Comparison of ENCODE assay signal across 17 cellular contexts in genomic region chr15:40500584-40501330, GRCh38. TPM values are rescaled to one million over a fixed set of nuclear protein-coding genes. Genes with fewer than 3 reads are reported as not detected.
A peak's percentile ranks its signal among the peaks of the same experiment; 100 is the strongest.
DNase-seq lines count a peak whose midpoint lies in the region; ATAC-seq, FAIRE-seq and TF ChIP-seq lines count a peak whose summit lies in the region.
"Had no signal": no experiment of that assay in that cellular context is flagged by ENCODE, and none has a peak within 500 bp of the region (broad histone marks: within the 10 kb centered on the region; RNA-seq: fewer than 3 reads in every experiment).

No MANE protein-coding gene starts in this region.

- no peak overlapping the region for H3K4ac ChIP-seq in IMR-90 (ENCODE audit: low read depth, low read length)

- no peak overlapping the region for H2BK120ac ChIP-seq in IMR-90 (ENCODE audit: low read depth, low read length)

- ATAC-seq in IMR-90 (ENCODE audit: low read depth) (peak; percentile 43; the same call in 1 of the 2 replicates), K562 (no peak), gastrocnemius medialis (no peak)
- ATAC-seq: left cardiac atrium had no signal

- H4K20me1 ChIP-seq in IMR-90 (ENCODE audit: insufficient read depth, low read length) (peaks cover 6% of the 10 kb centered on the region; the same call in 1 of the 2 replicates), K562 (replicated peaks; ENCODE audit: control insufficient read depth, insufficient read depth, low read length) (no peaks in the 10 kb centered on the region)

- peaks cover 23% of the 10 kb centered on the region for H3K27me3 ChIP-seq in IMR-90 (ENCODE audit: control insufficient read depth, insufficient read depth, low read length)
- H3K27me3 ChIP-seq in K562 (ENCODE audit: control insufficient read depth in 2 of 2, insufficient read depth in 2 of 2, low read length in 2 of 2), result no peaks in the 10 kb centered on the region; a peak in 1 of 5 replicates
- no peaks in the 10 kb centered on the region for H3K27me3 ChIP-seq in gastrocnemius medialis
- H3K27me3 ChIP-seq: thyroid gland had no signal

- POLR2A ChIA-PET in IMR-90 (lab: Charles Lee; ENCODE audit: unreplicated experiment) (no interaction called here), K562 (lab: Yijun Ruan, JAX) (no interaction called here)

- H3K9me1 ChIP-seq in IMR-90 (ENCODE audit: insufficient read depth, low read length) (peaks cover 7% of the 10 kb centered on the region), K562 (ENCODE audit: control insufficient read depth, insufficient read depth, low read length) (no peaks in the 10 kb centered on the region)

- H3K9ac ChIP-seq in IMR-90 (ENCODE audit: low read depth, low read length) (no peak overlapping the region), K562 (ENCODE audit: insufficient read depth in 1 of 2, low read depth in 2 of 2, low read length in 2 of 2) (no peak overlapping the region)

- H3K4me3 ChIP-seq in IMR-90 (ENCODE audit: insufficient read depth, low read depth, low read length) (no peak overlapping the region), K562 (no peak overlapping the region), gastrocnemius medialis (no peak overlapping the region)
- H3K4me3 ChIP-seq: thyroid gland had no signal

- no peak overlapping the region for H4K8ac ChIP-seq in IMR-90 (ENCODE audit: low read depth in 2 of 2, low read length in 2 of 2)

- H3K4me2 ChIP-seq in IMR-90 (ENCODE audit: low read depth, low read length) (no peak overlapping the region), K562 (ENCODE audit: insufficient read depth, low read length) (no peak overlapping the region)

- no peak overlapping the region for H3K18ac ChIP-seq in IMR-90 (ENCODE audit: low read depth, low read length)

- H3K9me3 ChIP-seq in IMR-90 (ENCODE audit: control insufficient read depth, insufficient read depth, low read length) (no peaks in the 10 kb centered on the region), K562 (replicated peaks; ENCODE audit: control insufficient read depth, insufficient read depth, low read depth, low read length) (no peaks in the 10 kb centered on the region), gastrocnemius medialis (no peaks in the 10 kb centered on the region)
- H3K9me3 ChIP-seq: thyroid gland had no signal

- WGBS in IMR-90 (ENCODE audit: extremely low coverage in 2 of 2, insufficient read length in 1 of 2), 2 experiments, result no CpG with 5 or more reads among the region's 4 CpGs
- 26% methylated on average over 4 of the region's 4 CpGs for WGBS in K562 (ENCODE audit: insufficient coverage, low coverage, missing lambda C conversion rate)

- no peak for TF ChIP-seq EP300 in K562 (IDR thresholded peaks at IDR 0.05; ENCODE audit: low read length)

- H3K23ac ChIP-seq in IMR-90 (ENCODE audit: low read depth, low read length), result no peak overlapping the region

- TF ChIP-seq CTCF in IMR-90 (conservative IDR thresholded peaks at IDR 0.05; ENCODE audit: low read depth, low read length) (no peak), K562 (IDR thresholded peaks at IDR 0.05 in 2 of 3, conservative IDR thresholded peaks at IDR 0.05 in 1 of 3; ENCODE audit: insufficient read depth in 2 of 3, low read depth in 1 of 3, low read length in 3 of 3) (no peak), gastrocnemius medialis (IDR thresholded peaks at IDR 0.05 in 4 of 5, conservative IDR thresholded peaks at IDR 0.05 in 1 of 5) (no peak)

- H2AFZ ChIP-seq in IMR-90 (replicated peaks; ENCODE audit: low read length, poor library complexity) (no peak overlapping the region), K562 (ENCODE audit: low read depth, low read length) (no peak overlapping the region)

- intact Hi-C loops in IMR-90 (cut with micrococcal nuclease) (no loop called here), K562 (cut with micrococcal nuclease) (no loop called here), gastrocnemius medialis (cut with DNase I; ENCODE audit: low total_unique reads) (no loop called here)

- no peak overlapping the region for H2AK9ac ChIP-seq in IMR-90 (replicated peaks; ENCODE audit: low read depth, low read length, poor library complexity)

- DNase-seq in EH (ENCODE audit: low read depth), result peak; percentile 45
- DNase-seq in IMR-90, result peak; percentile 66
- no peak for DNase-seq in K562 (ENCODE audit: extremely low read depth in 1 of 4, low spot score in 3 of 4)
- DNase-seq in kidney glomerular epithelial cell (lab: John Stamatoyannopoulos, UW), result peak; percentile 2
- no peak for DNase-seq in SHP77 (lab: John Stamatoyannopoulos, UW)
- DNase-seq in iPS-NIHi7 (ENCODE audit: extremely low spot score), result no peak
- DNase-seq in stimulated activated CD4-positive, alpha-beta T cell treated with anti-CD3 and anti-CD28 coated beads, Interleukin-4, amount 100 ng/mL, for 1 hour, result no peak
- DNase-seq in gastrocnemius medialis, result no peak
- DNase-seq: cortex of kidney; left cardiac atrium; NCI-H1092; occipital lobe; stimulated activated CD4-positive, alpha-beta T cell treated with anti-CD3 and anti-CD28 coated beads, Interleukin-4, amount 100 ng/mL, for 24 hours; stimulated activated CD8-positive, alpha-beta memory T cell treated with anti-CD3 and anti-CD28 coated beads, Interleukin-4, amount 100 ng/mL, for 48 hours; thyroid gland had no signal

- no peak overlapping the region for H4K5ac ChIP-seq in IMR-90 (ENCODE audit: low read depth, low read length)

- no peak overlapping the region for H2BK20ac ChIP-seq in IMR-90 (ENCODE audit: low read depth, low read length)

- no peaks in the 10 kb centered on the region for H3K79me2 ChIP-seq in K562 (ENCODE audit: control insufficient read depth, insufficient read depth, low read length)

- H3K36me3 ChIP-seq in IMR-90 (ENCODE audit: control insufficient read depth, insufficient read depth, low read length) (no peaks in the 10 kb centered on the region), K562 (ENCODE audit: control insufficient read depth, insufficient read depth, low read length) (no peaks in the 10 kb centered on the region), gastrocnemius medialis (no peaks in the 10 kb centered on the region)
- H3K36me3 ChIP-seq: thyroid gland had no signal

- H4K91ac ChIP-seq in IMR-90 (ENCODE audit: insufficient read depth, low read depth, low read length), result no peak overlapping the region

- no peak overlapping the region for H2AK5ac ChIP-seq in IMR-90 (ENCODE audit: low read depth, low read length)

- no peak for TF ChIP-seq RAD21 in IMR-90 (IDR thresholded peaks at IDR 0.05; ENCODE audit: low read length)
- TF ChIP-seq RAD21 in K562 (CRISPR knock-in tag; conservative IDR thresholded peaks at IDR 0.05 in 1 of 2, IDR thresholded peaks at IDR 0.05 in 1 of 2), result no peak

- no peaks in the 10 kb centered on the region for H3K79me1 ChIP-seq in IMR-90 (ENCODE audit: low read depth in 1 of 2, low read length in 2 of 2)

- CTCF ChIA-PET in IMR-90 (lab: Yijun Ruan, JAX), result no interaction called here
- CTCF ChIA-PET in K562 (lab: Yijun Ruan, JAX; ENCODE audit: low intra/inter-chr PET ratio), result no interaction called here

- H2BK15ac ChIP-seq in IMR-90 (ENCODE audit: low read depth, low read length), result no peak overlapping the region

- dilution Hi-C loops in IMR-90 (cut with HindIII; ENCODE audit: low sequenced_read_pairs, unreplicated experiment), result no loop called here

- H3K4me1 ChIP-seq in IMR-90 (ENCODE audit: control insufficient read depth, insufficient read depth, low read length) (no peaks in the 10 kb centered on the region), K562 (replicated peaks in 1 of 2; ENCODE audit: control insufficient read depth in 2 of 2, insufficient read depth in 2 of 2, low read length in 2 of 2) (no peaks in the 10 kb centered on the region; a peak in 1 of 5 replicates), gastrocnemius medialis (no peaks in the 10 kb centered on the region)
- H3K4me1 ChIP-seq: thyroid gland had no signal

- no peak for TF ChIP-seq POLR2A in IMR-90 (IDR thresholded peaks at IDR 0.05; ENCODE audit: low read depth, low read length)
- no peak for TF ChIP-seq POLR2A in K562 (conservative IDR thresholded peaks at IDR 0.05)
- no peak for TF ChIP-seq POLR2A in gastrocnemius medialis (IDR thresholded peaks at IDR 0.05)

- H3K27ac ChIP-seq in IMR-90 (ENCODE audit: insufficient read depth, low read length) (no peak overlapping the region), K562 (ENCODE audit: extremely low read depth, low read depth, low read length) (no peak overlapping the region), gastrocnemius medialis (no peak overlapping the region)
- H3K27ac ChIP-seq: thyroid gland had no signal

- H3K14ac ChIP-seq in IMR-90 (replicated peaks; ENCODE audit: low read depth, low read length), result no peak overlapping the region

- FAIRE-seq in K562 (lab: Jason Lieb, UNC), result no peak
- FAIRE-seq: GM19239, RCC 7860 had no signal

- no peak overlapping the region for H3K56ac ChIP-seq in IMR-90 (ENCODE audit: extremely low read depth, insufficient read depth, low read length)

- no TSS peak for BruUV-seq in IMR-90 (replicated peaks; lab: Mats Ljungman, UMichigan)
- BruUV-seq in K562 (replicated peaks; lab: Mats Ljungman, UMichigan), result no TSS peak

- no peak overlapping the region for H2BK5ac ChIP-seq in IMR-90 (ENCODE audit: low read depth, low read length, poor library complexity, severe bottlenecking)

- in situ Hi-C loops in IMR-90 (cut with MboI; ENCODE audit: low sequenced_read_pairs), result no loop called here
- in situ Hi-C loops in K562 (cut with MboI), result no loop called here
- in situ Hi-C loops in gastrocnemius medialis (cut with MboI; ENCODE audit: low sequenced_read_pairs in 4 of 4), result loop anchor here in 2 of 4 donors (25.0 kb wide), 2 partner anchors 187 to 387 kb away; partner anchors contain the start of genes RAD51 (in 1 of the 2) and VPS18 (in 1 of the 2)

RNA-seq across cellular contexts. Expression of gene CHST14, which starts 30.0 kb away (rescaled TPM):
- total RNA-seq in IMR-90 (2012; rRNA removed), result 3.3 and 3.8 TPM in 2 replicates
- 19.5 and 20.6 TPM in 2 replicates for polyA plus RNA-seq in IMR-90 (2012; rRNA removed)
- polyA plus RNA-seq in IMR-90 (2012; cell fraction: cytosol; rRNA removed), result 14.8 and 30.7 TPM in 2 replicates
- polyA plus RNA-seq in IMR-90 (2012; cell fraction: nucleus; rRNA removed; ENCODE audit: low replicate concordance), result 7.1 and 9.7 TPM in 2 replicates
- total RNA-seq in K562 (2011; cell fraction: chromatin; rRNA removed; ENCODE audit: low replicate concordance), result 4.2 and 14.3 TPM in 2 replicates
- 18.7 and 22.0 TPM in 2 replicates for total RNA-seq in K562 (2011; cell fraction: nucleolus; rRNA removed)
- 17.9 and 21.1 TPM in 2 replicates for total RNA-seq in K562 (2011; cell fraction: nucleoplasm; rRNA removed)
- 4.0 and 5.6 TPM in 2 replicates for total RNA-seq in K562 (2014; rRNA removed)
- 2.3 and 2.5 TPM in 2 replicates for total RNA-seq in K562 (2014; rRNA removed; fragmentation: Illumina TruSeq; extraction: Trizol)
- 4.6 TPM in 2 replicates for total RNA-seq in K562 (2015; rRNA removed; fragmentation: Illumina TruSeq; extraction: Trizol)
- 11.2 and 12.1 TPM in 2 replicates for total RNA-seq in K562 (2021)
- polyA plus RNA-seq in K562 (2011; rRNA removed), result 4.5 and 6.4 TPM in 2 replicates
- polyA plus RNA-seq in K562 (2011; cell fraction: cytosol; rRNA removed), result 6.6 and 8.1 TPM in 2 replicates
- 4.8 and 5.2 TPM in 2 replicates for polyA plus RNA-seq in K562 (2011; cell fraction: nucleus; rRNA removed)
- polyA plus RNA-seq in K562 (2012), result 12.0 and 17.1 TPM in 2 replicates
- 6.3 and 7.5 TPM in 2 replicates for polyA plus RNA-seq in K562 (2014; fragmentation: Illumina TruSeq; extraction: Trizol)
- 1 to 10 TPM; 1.6 to 2.3 TPM for polyA plus RNA-seq in K562 (2014; fragmentation: Nextera tagmentation; extraction: Ambion mirVana)
- polyA plus RNA-seq in K562 (2014; rRNA removed), result 3.9 and 4.8 TPM in 2 replicates
- polyA minus RNA-seq in K562 (2011; rRNA and poly(A)+ RNA removed), result 3.1 TPM in 2 replicates
- 6.2 and 11.7 TPM in 2 replicates for polyA minus RNA-seq in K562 (2011; cell fraction: cytosol; rRNA and poly(A)+ RNA removed)
- 2.7 and 3.8 TPM in 2 replicates for polyA minus RNA-seq in K562 (2011; cell fraction: nucleus; rRNA and poly(A)+ RNA removed)
- 1 to 10 TPM; 3.0 to 5.2 (median 3.9) TPM for total RNA-seq in gastrocnemius medialis

Comparison
In these comparisons a context has a peak if more than half of its experiments do, and no peak if none do; other contexts are left out.
1. DNase-seq: peak in EH (single experiment), IMR-90 (single experiment) and kidney glomerular epithelial cell (single experiment); none in K562 (0 of 4), SHP77 (0 of 2), iPS-NIHi7 (single experiment), stimulated activated CD4-positive, alpha-beta T cell treated with anti-CD3 and anti-CD28 coated beads, Interleukin-4, amount 100 ng/mL, for 1 hour (single experiment) and gastrocnemius medialis (0 of 2).